8 cellular contexts compared by ENCODE assay signal in the genomic region with DNA sequence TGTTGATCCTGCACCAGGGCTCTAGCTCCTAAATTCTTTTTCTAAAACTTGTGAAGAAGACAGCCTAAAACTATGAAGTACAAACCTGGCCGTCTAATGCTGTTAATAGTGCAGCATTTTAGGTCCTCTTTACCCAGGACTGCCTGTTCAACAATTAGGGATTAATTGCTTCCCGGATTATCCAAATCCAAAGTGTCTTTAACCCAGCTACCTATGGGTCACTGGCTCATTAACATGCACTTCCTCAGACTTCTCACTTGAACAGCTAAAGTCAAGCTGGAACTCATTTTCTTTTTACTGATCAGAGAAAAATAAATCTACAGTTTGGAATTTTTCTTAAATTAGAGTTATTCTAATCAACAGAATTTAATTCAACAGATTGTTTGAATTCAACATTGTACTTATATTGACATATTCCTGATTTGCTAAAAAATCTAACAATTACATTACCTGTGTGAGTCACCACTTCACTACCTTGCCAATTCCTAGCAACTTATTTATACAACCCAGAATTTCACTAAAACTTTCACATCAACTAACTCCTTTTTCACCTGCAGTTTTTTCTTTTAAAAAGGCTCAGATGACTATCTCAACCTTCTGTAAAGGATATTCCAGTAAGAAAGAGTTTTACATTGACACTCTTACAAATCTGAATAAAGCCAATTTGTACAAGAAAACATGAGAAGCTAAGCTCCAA. TPM values are rescaled to one million over a fixed set of nuclear protein-coding genes. Genes with fewer than 3 reads are reported as not detected.
DNase-seq lines count a peak whose midpoint lies in the region; ATAC-seq and TF ChIP-seq lines count a peak whose summit lies in the region.

No MANE protein-coding gene starts in this region.

- peak overlapping the region; percentile 100 for H3K4me3 ChIP-seq in GM12864 (ENCODE audit: low read depth, low read length)
- H3K4me3 ChIP-seq in Peyer's patch, result peak overlapping the region in 3 of 4 donors; percentile 91 to 100 (median 98)
- peak overlapping the region; percentile 97 to 100 (median 99) for H3K4me3 ChIP-seq in esophagus muscularis mucosa
- peak overlapping the region in 3 of 4 donors; percentile 92 to 99 (median 98) for H3K4me3 ChIP-seq in sigmoid colon

- no peak for ATAC-seq in HG02884 (IDR thresholded peaks at IDR 0.05; ENCODE audit: unreplicated experiment)
- no peak for ATAC-seq in GM21423 (IDR thresholded peaks at IDR 0.05; ENCODE audit: unreplicated experiment)

- TF ChIP-seq POLR2A in Peyer's patch (IDR thresholded peaks at IDR 0.05) (no peak), esophagus muscularis mucosa (IDR thresholded peaks at IDR 0.05; ENCODE audit: low read depth) (no peak), sigmoid colon (IDR thresholded peaks at IDR 0.05) (no peak)

- H3K9me3 ChIP-seq in Peyer's patch, result no peaks in the 10 kb centered on the region
- no peaks in the 10 kb centered on the region for H3K9me3 ChIP-seq in esophagus muscularis mucosa
- H3K9me3 ChIP-seq in sigmoid colon, result no peaks in the 10 kb centered on the region

- DNase-seq in GM12864 (ENCODE audit: low read depth) (no peak), Peyer's patch (no peak), esophagus muscularis mucosa (ENCODE audit: extremely low spot score) (no peak), sigmoid colon (no peak), AG08396 (ENCODE audit: low spot score) (no peak), NCI-H2196 treated with DMSO at 0.1 percent for 48 hours (lab: John Stamatoyannopoulos, UW; ENCODE audit: unreplicated experiment) (no peak)

- intact Hi-C loops in esophagus muscularis mucosa (cut with DNase I) (no loop called here), sigmoid colon (cut with DNase I) (loop anchor here (5.0 to 10.0 kb wide), 3 partner anchors 181 to 294 kb away; a partner anchor contains a TSS)

- peaks cover 4 to 45% (median 12%) of the 10 kb centered on the region in 4 donors for H3K4me1 ChIP-seq in Peyer's patch
- H3K4me1 ChIP-seq in esophagus muscularis mucosa, result peaks cover 48 to 75% (median 72%) of the 10 kb centered on the region in 4 donors
- H3K4me1 ChIP-seq in sigmoid colon, result peaks cover 0 to 68% (median 60%) of the 10 kb centered on the region in 4 donors

- H3K27me3 ChIP-seq in Peyer's patch, result no peaks in the 10 kb centered on the region
- no peaks in the 10 kb centered on the region for H3K27me3 ChIP-seq in esophagus muscularis mucosa
- H3K27me3 ChIP-seq in sigmoid colon, result no peaks in the 10 kb centered on the region

- peaks cover 0 to 44% (median 0%) of the 10 kb centered on the region in 3 donors for H3K36me3 ChIP-seq in Peyer's patch
- H3K36me3 ChIP-seq in esophagus muscularis mucosa, result peaks cover 35 to 66% (median 42%) of the 10 kb centered on the region in 4 donors
- H3K36me3 ChIP-seq in sigmoid colon, result peaks cover 28 to 51% (median 39%) of the 10 kb centered on the region in 4 donors

- TF ChIP-seq CTCF in GM12864 (IDR thresholded peaks at IDR 0.05; ENCODE audit: low read depth, low read length, missing control alignments) (no peak), Peyer's patch (IDR thresholded peaks at IDR 0.05) (no peak), esophagus muscularis mucosa (IDR thresholded peaks at IDR 0.05) (no peak), sigmoid colon (IDR thresholded peaks at IDR 0.05) (no peak)

- no peak for TF ChIP-seq EP300 in esophagus muscularis mucosa (IDR thresholded peaks at IDR 0.05)
- TF ChIP-seq EP300 in sigmoid colon (IDR thresholded peaks at IDR 0.05), result no peak

- peak overlapping the region in 2 of 4 donors; percentile 12 to 100 for H3K27ac ChIP-seq in Peyer's patch
- peak overlapping the region; percentile 100 for H3K27ac ChIP-seq in esophagus muscularis mucosa (replicated peaks in 1 of 4)
- H3K27ac ChIP-seq in sigmoid colon, result peak overlapping the region; percentile 99 to 100 (median 100)

- 9% methylated on average over 2 of the region's 2 CpGs for WGBS in esophagus muscularis mucosa
- WGBS in sigmoid colon, 2 donors, result 4 to 17% methylated on average over 2 of the region's 2 CpGs

RNA-seq across cellular contexts. Expression of a gene that starts 3.3 kb away (rescaled TPM):
- total RNA-seq in Peyer's patch (100 to 1,000 TPM; 277 to 522 (median 324) TPM), esophagus muscularis mucosa (100 to 1,000 TPM; 255 to 306 (median 279) TPM), sigmoid colon (100 to 1,000 TPM; 264 to 339 (median 282) TPM)
- polyA plus RNA-seq in sigmoid colon, result 100 to 1,000 TPM in 1 of 3 donors, 10 to 100 TPM in 2; 71.0 to 201 (median 82.3) TPM

RNA-seq across cellular contexts. Expression of a gene that starts 25.6 kb away (rescaled TPM):
- total RNA-seq in Peyer's patch (10 to 100 TPM; 15.6 to 33.5 (median 28.2) TPM), esophagus muscularis mucosa (100 to 1,000 TPM in 2 of 4 donors, 10 to 100 TPM in 2; 74.8 to 125 (median 101) TPM), sigmoid colon (100 to 1,000 TPM in 1 of 4 donors, 10 to 100 TPM in 3; 59.7 to 132 (median 79.9) TPM)
- polyA plus RNA-seq in sigmoid colon, result 10 to 100 TPM; 35.2 to 62.4 (median 53.5) TPM
